In the genomic region with DNA sequence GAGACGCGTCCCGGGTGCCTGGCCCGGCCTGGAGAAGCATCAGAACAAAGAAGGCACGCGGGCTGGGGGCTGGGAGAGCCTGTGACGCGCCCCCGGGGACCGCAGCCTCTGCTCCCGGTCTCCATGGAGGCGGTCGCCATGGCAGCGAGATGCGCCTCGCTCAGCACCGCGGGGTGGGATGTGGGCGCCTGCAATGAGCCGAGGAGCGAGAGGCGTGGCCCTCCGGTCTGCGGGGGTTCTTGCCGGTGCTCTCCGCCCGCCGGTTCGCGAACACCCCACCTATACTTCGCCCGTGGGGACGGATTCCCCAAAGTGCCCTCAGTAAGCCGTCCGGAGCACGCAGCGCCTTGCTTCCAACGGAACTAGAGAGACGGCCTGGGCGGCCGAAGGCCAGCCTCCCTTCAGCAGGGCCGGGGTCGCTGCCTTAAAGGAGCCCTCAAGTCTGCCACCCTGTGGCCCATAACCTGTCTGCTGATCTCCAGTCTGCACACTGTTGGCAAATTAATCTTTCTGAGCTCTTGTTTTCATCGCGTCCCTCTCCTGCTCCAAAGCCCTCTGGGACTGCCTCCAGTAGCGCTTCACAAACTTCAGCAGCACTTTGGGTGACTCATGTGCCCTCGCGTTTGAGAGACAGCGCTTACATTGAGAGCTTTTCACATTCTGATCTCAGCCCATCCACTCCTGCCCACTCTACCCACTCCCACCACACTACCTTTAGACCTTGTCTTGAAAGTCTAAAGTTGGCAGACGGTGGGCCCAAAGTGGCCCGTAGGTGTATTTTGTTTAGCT, we compare ENCODE assay signal across 8 cellular contexts. TPM values are rescaled to one million over a fixed set of nuclear protein-coding genes. Genes with fewer than 3 reads are reported as not detected.
DNase-seq lines count a peak whose midpoint lies in the region; ATAC-seq and TF ChIP-seq lines count a peak whose summit lies in the region.

No MANE protein-coding gene starts in this region.

- H3K27me3 ChIP-seq in HAP-1 (ENCODE audit: low read depth) (no peaks in the 10 kb centered on the region), adipocyte (replicated peaks; ENCODE audit: control insufficient read depth, insufficient read depth, low read length) (no peaks in the 10 kb centered on the region), left ventricle myocardium inferior (ENCODE audit: low read depth) (no peaks in the 10 kb centered on the region), psoas muscle (ENCODE audit: insufficient read depth in 3 of 3, low read length in 2 of 3) (no peaks in the 10 kb centered on the region)

- H3K4me1 ChIP-seq in ES-I3 (ENCODE audit: insufficient read depth, low read length) (no peaks in the 10 kb centered on the region; the same call in 1 of the 2 replicates), HAP-1 (peaks cover 13% of the 10 kb centered on the region), adipocyte (ENCODE audit: control insufficient read depth, insufficient read depth, low read length) (peaks cover 52% of the 10 kb centered on the region), left ventricle myocardium inferior (peaks cover 37% of the 10 kb centered on the region), psoas muscle (peaks cover 10% of the 10 kb centered on the region), urinary bladder (ENCODE audit: insufficient read depth) (no peaks in the 10 kb centered on the region)

- no peaks in the 10 kb centered on the region for H3K9me3 ChIP-seq in ES-I3 (ENCODE audit: control insufficient read depth, insufficient read depth, low read length)
- no peaks in the 10 kb centered on the region for H3K9me3 ChIP-seq in HAP-1
- H3K9me3 ChIP-seq in adipocyte (ENCODE audit: control insufficient read depth, low read length), result no peaks in the 10 kb centered on the region
- no peaks in the 10 kb centered on the region for H3K9me3 ChIP-seq in left ventricle myocardium inferior (replicated peaks)
- no peaks in the 10 kb centered on the region for H3K9me3 ChIP-seq in psoas muscle

- in situ Hi-C loops in HAP-1 (cut with MboI; ENCODE audit: low sequenced_read_pairs), result no loop called here

- peak; percentile 84 to 87 for DNase-seq in HAP-1 (ENCODE audit: low spot score in 2 of 2)
- peak; percentile 93 for DNase-seq in NB4 (ENCODE audit: low read depth)
- peak; percentile 89 for DNase-seq in SW480 (ENCODE audit: low spot score)
- DNase-seq in adipocyte (ENCODE audit: low read depth), result peak; percentile 83
- DNase-seq in left ventricle myocardium inferior, result peak; percentile 73
- peak; percentile 75 to 84 for DNase-seq in psoas muscle

- H3K36me3 ChIP-seq in ES-I3 (ENCODE audit: insufficient read depth, low read length), result no peaks in the 10 kb centered on the region; the same call in 1 of the 2 replicates
- peaks cover 10% of the 10 kb centered on the region for H3K36me3 ChIP-seq in HAP-1 (replicated peaks)
- no peaks in the 10 kb centered on the region for H3K36me3 ChIP-seq in adipocyte (ENCODE audit: control insufficient read depth, insufficient read depth, low read length, severe bottlenecking)
- H3K36me3 ChIP-seq in left ventricle myocardium inferior, result no peaks in the 10 kb centered on the region
- H3K36me3 ChIP-seq in psoas muscle (ENCODE audit: insufficient read depth in 1 of 2, low read depth in 1 of 2), result no peaks in the 10 kb centered on the region
- no peaks in the 10 kb centered on the region for H3K36me3 ChIP-seq in urinary bladder (ENCODE audit: insufficient read depth)

- H3K4me3 ChIP-seq in HAP-1 (peak overlapping the region; percentile 91), NB4 (ENCODE audit: low read depth, low read length) (peak overlapping the region; percentile 76), adipocyte (ENCODE audit: low read length) (peak overlapping the region; percentile 87), left ventricle myocardium inferior (peak overlapping the region; percentile 79), psoas muscle (peak overlapping the region; percentile 85), urinary bladder (ENCODE audit: low read depth, low read length) (peak overlapping the region; percentile 51)

- peak; percentile 42 to 68 (median 56) for ATAC-seq in psoas muscle

- no peak for TF ChIP-seq POLR2A in NB4 (IDR thresholded peaks at IDR 0.05; ENCODE audit: extremely low read depth, insufficient read length)

- intact Hi-C loops in left ventricle myocardium inferior (cut with micrococcal nuclease), result no loop called here
- intact Hi-C loops in psoas muscle (cut with DNase I), result loop anchor here in 1 of 2 donors (2.0 kb wide), 1 partner anchor 92 kb away; no protein-coding TSS in a partner anchor

- H3K27ac ChIP-seq in left ventricle myocardium inferior (replicated peaks), result peak overlapping the region; percentile 87
- H3K27ac ChIP-seq in psoas muscle, result peak overlapping the region; percentile 84
- peak overlapping the region; percentile 73 for H3K27ac ChIP-seq in urinary bladder (ENCODE audit: low read depth)

- peak overlapping the region; percentile 71 for H3K9ac ChIP-seq in ES-I3 (ENCODE audit: low read depth, low read length)
- H3K9ac ChIP-seq in adipocyte (ENCODE audit: low read length), result peak overlapping the region; percentile 89

- TF ChIP-seq CTCF in NB4 (IDR thresholded peaks at IDR 0.05; ENCODE audit: low read depth, low read length), result peak; percentile 61
- peak; percentile 70 for TF ChIP-seq CTCF in left ventricle myocardium inferior (IDR thresholded peaks at IDR 0.05; ENCODE audit: borderline replicate concordance)
- peak; percentile 48 for TF ChIP-seq CTCF in psoas muscle (IDR thresholded peaks at IDR 0.05)

- 2% methylated on average over 47 to 51 of the region's 51 CpGs for WGBS in psoas muscle, 3 donors
- 1% methylated on average over 51 of the region's 51 CpGs for WGBS in urinary bladder

RNA-seq across cellular contexts. Expression of gene ADISSP, which starts 1.0 kb away (rescaled TPM):
- total RNA-seq in left ventricle myocardium inferior, result 10.2 TPM
- total RNA-seq in psoas muscle, result 10 to 100 TPM; 11.9 to 16.0 (median 13.4) TPM
- polyA plus RNA-seq in psoas muscle, result 10 to 100 TPM; 10.7 to 24.7 (median 15.4) TPM
- 10.0 TPM for total RNA-seq in urinary bladder
- polyA plus RNA-seq in urinary bladder, result 109 TPM

RNA-seq across cellular contexts. Expression of gene SPEF1, which starts 12.7 kb away (rescaled TPM):
- total RNA-seq in left ventricle myocardium inferior, result 0.33 TPM
- under 1 TPM in 1 of 4 donors, not detected in 3; 0.13 TPM for total RNA-seq in psoas muscle
- polyA plus RNA-seq in psoas muscle, result 1 to 10 TPM in 1 of 3 donors, under 1 TPM in 2; 0.12 to 1.7 (median 0.35) TPM
- not detected for total RNA-seq in urinary bladder
- 0.16 TPM for polyA plus RNA-seq in urinary bladder

RNA-seq across cellular contexts. Expression of gene CENPB, which starts 18.0 kb away (rescaled TPM):
- total RNA-seq in left ventricle myocardium inferior, result 70.7 TPM
- 100 to 1,000 TPM in 1 of 4 donors, 10 to 100 TPM in 3; 74.3 to 129 (median 97.8) TPM for total RNA-seq in psoas muscle
- 100 to 1,000 TPM in 2 of 3 donors, 10 to 100 TPM in 1; 84.0 to 144 (median 116) TPM for polyA plus RNA-seq in psoas muscle
- 36.9 TPM for total RNA-seq in urinary bladder
- 104 TPM for polyA plus RNA-seq in urinary bladder

RNA-seq across cellular contexts. Expression of gene CDC25B, which starts 27.6 kb away (rescaled TPM):
- total RNA-seq in left ventricle myocardium inferior, result 8.1 TPM
- total RNA-seq in psoas muscle, result 1 to 10 TPM; 7.1 to 9.1 (median 8.4) TPM
- 1 to 10 TPM; 5.1 to 6.8 (median 6.6) TPM for polyA plus RNA-seq in psoas muscle
- 18.7 TPM for total RNA-seq in urinary bladder
- polyA plus RNA-seq in urinary bladder, result 42.2 TPM

RNA-seq across cellular contexts. Expression of gene HSPA12B, which starts 36.1 kb away (rescaled TPM):
- 12.5 TPM for total RNA-seq in left ventricle myocardium inferior
- total RNA-seq in psoas muscle, result 1 to 10 TPM; 5.7 to 9.7 (median 8.2) TPM
- polyA plus RNA-seq in psoas muscle, result 1 to 10 TPM; 4.0 to 7.6 (median 7.5) TPM
- total RNA-seq in urinary bladder, result 10.7 TPM
- polyA plus RNA-seq in urinary bladder, result 11.8 TPM

Comparison
In these comparisons a context has a peak if more than half of its experiments do, and no peak if none do; other contexts are left out.
1. Peak in every context shown above with its lines: DNase-seq, ATAC-seq, H3K4me3 ChIP-seq and H3K27ac ChIP-seq.